8 cellular contexts compared by ENCODE assay signal in genomic region chr4:173371292-173372192, GRCh38.
DNase-seq lines count a peak whose midpoint lies in the region; ATAC-seq and TF ChIP-seq lines count a peak whose summit lies in the region.

No MANE protein-coding gene starts in this region.

- ATAC-seq in GM18870 (IDR thresholded peaks at IDR 0.05; ENCODE audit: unreplicated experiment) (peak; percentile 3), HG03103 (IDR thresholded peaks at IDR 0.05; ENCODE audit: low read depth, unreplicated experiment) (peak; percentile 6)

- DNase-seq in AG09309 (ENCODE audit: low read depth) (peak; percentile 32), NCI-H526 (lab: John Stamatoyannopoulos, UW) (peak; percentile 58 to 66), medulla oblongata (ENCODE audit: extremely low spot score) (peak; percentile 88)
- peak; percentile 77 for DNase-seq in activated CD8-positive, alpha-beta memory T cell treated with anti-CD3 and anti-CD28 coated beads for 24 hours
- peak; percentile 8 for DNase-seq in effector CD8-positive, alpha-beta T cell (lab: John Stamatoyannopoulos, UW)
- DNase-seq in stimulated activated CD8-positive, alpha-beta memory T cell treated with anti-CD3 and anti-CD28 coated beads, Interleukin-15, amount 100 ng/mL, for 1 hour (ENCODE audit: low read depth), result peak; percentile 5

- TF ChIP-seq CTCF in AG09309 (IDR thresholded peaks at IDR 0.05; ENCODE audit: control insufficient read depth, insufficient read depth, low read depth, low read length, missing control alignments), result no peak

- peak overlapping the region; percentile 87 for H3K4me3 ChIP-seq in AG09309 (ENCODE audit: control insufficient read depth, low read depth, low read length)

Comparison
In these comparisons a context has a peak if more than half of its experiments do, and no peak if none do; other contexts are left out.
1. Peak in every context shown above with its lines: DNase-seq, ATAC-seq and H3K4me3 ChIP-seq.
2. DNase-seq: peak in every context shown above with its lines; median percentile 88 in medulla oblongata; 77 in activated CD8-positive, alpha-beta memory T cell treated with anti-CD3 and anti-CD28 coated beads for 24 hours; 62 in NCI-H526; 32 in AG09309; 8 in effector CD8-positive, alpha-beta T cell; 5 in stimulated activated CD8-positive, alpha-beta memory T cell treated with anti-CD3 and anti-CD28 coated beads, Interleukin-15, amount 100 ng/mL, for 1 hour.